ENCODE assay signal across 18 cellular contexts in genomic region chr5:140713562-140714094, GRCh38. TPM values are rescaled to one million over a fixed set of nuclear protein-coding genes. Genes with fewer than 3 reads are reported as not detected.
DNase-seq lines count a peak whose midpoint lies in the region; ATAC-seq and TF ChIP-seq lines count a peak whose summit lies in the region.
"Had no signal": no experiment of that assay in that cellular context is flagged by ENCODE, and none has a peak within 500 bp of the region (broad histone marks: within the 10 kb centered on the region; RNA-seq: fewer than 3 reads in every experiment).

No MANE protein-coding gene starts in this region.

- CTCF ChIA-PET in HEK293 (lab: Yijun Ruan, JAX), result no interaction called here

- POLR2A ChIA-PET in HEK293 (lab: Yijun Ruan, JAX), result no interaction called here

- H3K27me3 Mint-ChIP-seq in activated T-cell treated with anti-CD3 and anti-CD28 coated beads, Interleukin-2, amount 50 U/mL, for 4 hours (ENCODE audit: low read depth), result no peaks in the 10 kb centered on the region
- H3K27me3 Mint-ChIP-seq in activated T-cell treated with anti-CD3 and anti-CD28 coated beads, Interleukin-2, amount 50 U/mL, for 24 hours, result no peaks in the 10 kb centered on the region
- H3K27me3 Mint-ChIP-seq in T-helper 17 cell (no peaks in the 10 kb centered on the region), neural crest cell (ENCODE audit: low read depth) (peaks cover 9% of the 10 kb centered on the region)
- H3K27me3 Mint-ChIP-seq: B cell had no signal

- H3K9me3 ChIP-seq in HEK293 (ENCODE audit: control insufficient read depth, insufficient read depth, low read depth, low read length) (no peaks in the 10 kb centered on the region), T-helper 17 cell (ENCODE audit: control insufficient read depth, low read length, poor library complexity, severe bottlenecking) (no peaks in the 10 kb centered on the region)

- peak overlapping the region; percentile 16 for H3K4me3 Mint-ChIP-seq in activated T-cell treated with anti-CD3 and anti-CD28 coated beads, Interleukin-2, amount 50 U/mL, for 4 hours
- no peak overlapping the region for H3K4me3 Mint-ChIP-seq in activated T-cell treated with anti-CD3 and anti-CD28 coated beads, Interleukin-2, amount 50 U/mL, for 24 hours
- H3K4me3 Mint-ChIP-seq in T-helper 17 cell (no peak overlapping the region), neural crest cell (peak overlapping the region; percentile 31)
- H3K4me3 Mint-ChIP-seq: B cell had no signal

- H3K4me1 ChIP-seq in HEK293 (ENCODE audit: control insufficient read depth, insufficient read depth, low read length), result no peaks in the 10 kb centered on the region

- no peak overlapping the region for H3K27ac ChIP-seq in HEK293 (ENCODE audit: extremely low read depth, low read depth, low read length)
- H3K27ac ChIP-seq: BLaER1 treated with 17β-estradiol and CSF1 and Interleukin-3, amounts not matched to agents 10 nM and 100 nM had no signal

- ATAC-seq in activated T-cell treated with anti-CD3 and anti-CD28 coated beads, Interleukin-2, amount 50 U/mL, for 4 hours, result no peak
- no peak for ATAC-seq in T-helper 17 cell
- ATAC-seq in HG03460 (IDR thresholded peaks at IDR 0.05; ENCODE audit: unreplicated experiment), result no peak
- ATAC-seq: HCT116 had no signal

- H3K9me3 Mint-ChIP-seq in activated T-cell treated with anti-CD3 and anti-CD28 coated beads, Interleukin-2, amount 50 U/mL, for 4 hours, result no peaks in the 10 kb centered on the region
- no peaks in the 10 kb centered on the region for H3K9me3 Mint-ChIP-seq in activated T-cell treated with anti-CD3 and anti-CD28 coated beads, Interleukin-2, amount 50 U/mL, for 24 hours
- no peaks in the 10 kb centered on the region for H3K9me3 Mint-ChIP-seq in neural crest cell

- no peak overlapping the region for H3K4me3 ChIP-seq in HEK293 (ENCODE audit: low read depth, low read length)
- H3K4me3 ChIP-seq: BLaER1 treated with 17β-estradiol and CSF1 and Interleukin-3, amounts not matched to agents 10 nM and 100 nM had no signal

- H3K27ac Mint-ChIP-seq in activated T-cell treated with anti-CD3 and anti-CD28 coated beads, Interleukin-2, amount 50 U/mL, for 24 hours, result no peak overlapping the region
- peak overlapping the region; percentile 65 for H3K27ac Mint-ChIP-seq in T-helper 17 cell
- no peak overlapping the region for H3K27ac Mint-ChIP-seq in neural crest cell (ENCODE audit: unreplicated experiment)

- DNase-seq in activated T-cell treated with anti-CD3 and anti-CD28 coated beads, Interleukin-2, amount 50 U/mL, for 4 hours, result no peak
- DNase-seq in activated T-cell treated with anti-CD3 and anti-CD28 coated beads, Interleukin-2, amount 50 U/mL, for 24 hours, result no peak
- DNase-seq in T-helper 17 cell (no peak), neural crest cell (ENCODE audit: low read depth, low spot score) (no peak), NCI-H69 (lab: John Stamatoyannopoulos, UW) (no peak)
- DNase-seq: CD8-positive, alpha-beta memory T cell; COR-L47; DMS 273 treated with DMSO at 0.1 percent for 48 hours; DMS79; GDM1; GOT3; H7; KBM-7 had no signal

- TF ChIP-seq CTCF in HEK293 (tag by site-specific recombination; IDR thresholded peaks at IDR 0.05) (no peak), neural crest cell (conservative IDR thresholded peaks at IDR 0.05) (no peak)

- no peaks in the 10 kb centered on the region for H3K36me3 ChIP-seq in HEK293 (ENCODE audit: control insufficient read depth in 2 of 2, insufficient read depth in 1 of 2, low read length in 2 of 2)

- no peaks in the 10 kb centered on the region for H3K36me3 Mint-ChIP-seq in activated T-cell treated with anti-CD3 and anti-CD28 coated beads, Interleukin-2, amount 50 U/mL, for 4 hours (ENCODE audit: insufficient read depth)
- peaks cover 7% of the 10 kb centered on the region for H3K36me3 Mint-ChIP-seq in activated T-cell treated with anti-CD3 and anti-CD28 coated beads, Interleukin-2, amount 50 U/mL, for 24 hours (ENCODE audit: low read depth)
- H3K36me3 Mint-ChIP-seq in T-helper 17 cell (ENCODE audit: low read depth) (no peaks in the 10 kb centered on the region), neural crest cell (ENCODE audit: low read depth) (no peaks in the 10 kb centered on the region)

- H3K4me1 Mint-ChIP-seq in activated T-cell treated with anti-CD3 and anti-CD28 coated beads, Interleukin-2, amount 50 U/mL, for 4 hours (ENCODE audit: low read depth), result peaks cover 23% of the 10 kb centered on the region
- peaks cover 20% of the 10 kb centered on the region for H3K4me1 Mint-ChIP-seq in activated T-cell treated with anti-CD3 and anti-CD28 coated beads, Interleukin-2, amount 50 U/mL, for 24 hours (ENCODE audit: low read depth)
- H3K4me1 Mint-ChIP-seq in T-helper 17 cell (peaks cover 27% of the 10 kb centered on the region), neural crest cell (peaks cover 25% of the 10 kb centered on the region)

TF ChIP-seq in HEK293, 187 proteins besides CTCF, POLR2A, EP300 and RAD21:
- TF ChIP-seq ZNF391 (tag by site-specific recombination; IDR thresholded peaks at IDR 0.05; ENCODE audit: borderline replicate concordance, low read depth), result no peak
- 0 out of 2 replicates have a peak, but pooled peaks have one; percentile 30 for TF ChIP-seq ZNF362 (tag by site-specific recombination; IDR thresholded peaks at IDR 0.05)
- peak; percentile 58; the same call in 1 of the 2 replicates for TF ChIP-seq ZNF121 (tag by site-specific recombination; IDR thresholded peaks at IDR 0.05)
TF ChIP-seq in HEK293: peak in this region for 2.

RNA-seq across cellular contexts. Expression of gene ZMAT2, which starts 13.4 kb away (rescaled TPM):
- total RNA-seq in activated T-cell treated with anti-CD3 and anti-CD28 coated beads, Interleukin-2, amount 50 U/mL, for 4 hours, result 10 to 100 TPM; 83.2 to 91.9 (median 83.6) TPM
- 10 to 100 TPM; 40.9 to 41.5 TPM for total RNA-seq in T-helper 17 cell
- total RNA-seq in neural crest cell, result 53.0 and 55.0 TPM in 2 replicates

RNA-seq across cellular contexts. Expression of gene HARS2, which starts 22.4 kb away (rescaled TPM):
- total RNA-seq in activated T-cell treated with anti-CD3 and anti-CD28 coated beads, Interleukin-2, amount 50 U/mL, for 4 hours, result 10 to 100 TPM; 28.6 to 31.3 (median 29.5) TPM
- total RNA-seq in T-helper 17 cell, result 10 to 100 TPM; 33.5 to 34.9 TPM
- 31.8 and 33.2 TPM in 2 replicates for total RNA-seq in neural crest cell

RNA-seq across cellular contexts. Expression of gene HARS1, which starts 22.5 kb away (rescaled TPM):
- total RNA-seq in activated T-cell treated with anti-CD3 and anti-CD28 coated beads, Interleukin-2, amount 50 U/mL, for 4 hours, result 100 to 1,000 TPM; 125 to 133 (median 131) TPM
- 10 to 100 TPM; 44.8 to 49.3 TPM for total RNA-seq in T-helper 17 cell
- total RNA-seq in neural crest cell, result 92.7 and 98.7 TPM in 2 replicates

RNA-seq across cellular contexts. Expression of gene DND1, which starts 40.3 kb away (rescaled TPM):
- 1 to 10 TPM; 3.1 to 5.6 (median 4.5) TPM for total RNA-seq in activated T-cell treated with anti-CD3 and anti-CD28 coated beads, Interleukin-2, amount 50 U/mL, for 4 hours
- total RNA-seq in T-helper 17 cell (1 to 10 TPM; 1.2 to 1.9 TPM), neural crest cell (4.2 and 4.6 TPM in 2 replicates)

RNA-seq across cellular contexts. Expression of gene WDR55, which starts 48.9 kb away (rescaled TPM):
- total RNA-seq in activated T-cell treated with anti-CD3 and anti-CD28 coated beads, Interleukin-2, amount 50 U/mL, for 4 hours, result 10 to 100 TPM; 47.7 to 50.0 (median 49.5) TPM
- total RNA-seq in T-helper 17 cell (10 to 100 TPM; 34.8 to 36.3 TPM), neural crest cell (23.6 and 24.0 TPM in 2 replicates)

Comparison
In these comparisons a context has a peak if more than half of its experiments do, and no peak if none do; other contexts are left out.
1. H3K4me3 Mint-ChIP-seq: peak in activated T-cell treated with anti-CD3 and anti-CD28 coated beads, Interleukin-2, amount 50 U/mL, for 4 hours (single experiment) and neural crest cell (single experiment); none in activated T-cell treated with anti-CD3 and anti-CD28 coated beads, Interleukin-2, amount 50 U/mL, for 24 hours (single experiment) and T-helper 17 cell (single experiment).